In genomic region chr13:26412961-26413716, GRCh38 we compare ENCODE assay signal across 20 cellular contexts.
A peak's percentile ranks its signal among the peaks of the same experiment; 100 is the strongest.
DNase-seq lines count a peak whose midpoint lies in the region; ATAC-seq and TF ChIP-seq lines count a peak whose summit lies in the region.
"Had no signal": no experiment of that assay in that cellular context is flagged by ENCODE, and none has a peak within 500 bp of the region (broad histone marks: within the 10 kb centered on the region; RNA-seq: fewer than 3 reads in every experiment).

No MANE protein-coding gene starts in this region.

- ATAC-seq in Right ventricle myocardium inferior, result no peak
- ATAC-seq: CD8-positive, alpha-beta T cell; T-cell had no signal

- intact Hi-C loops in Right ventricle myocardium inferior (cut with DNase I), result no loop called here

- no peak for TF ChIP-seq POLR2A in erythroblast (IDR thresholded peaks at IDR 0.05; ENCODE audit: low read length)

- DNase-seq in NCI-H748 (lab: John Stamatoyannopoulos, UW; ENCODE audit: unreplicated experiment) (peak; percentile 54), NCI-H748 treated with DMSO at 0.1 percent for 48 hours (lab: John Stamatoyannopoulos, UW) (no peak), NCI-H146 (lab: John Stamatoyannopoulos, UW) (peak; percentile 55), SW480 (ENCODE audit: low spot score) (peak; percentile 87), erythroblast (lab: John Stamatoyannopoulos, UW) (peak; percentile 75 to 93), Right ventricle myocardium inferior (ENCODE audit: missing footprints) (no peak), SIG-M5 (lab: John Stamatoyannopoulos, UW) (no peak)
- DNase-seq: AML-193; C1 segment of cervical spinal cord; CD8-positive, alpha-beta T cell; GOT3; HCEC 1CT; Kasumi-1; NCI-H1436; NCI-H2029; NCI-H2171 treated with DMSO at 0.1 percent for 48 hours; NCI-H446; NCI-H526 treated with DMSO at 0.1 percent for 48 hours; Right ventricle myocardium superior; T-cell had no signal

Comparison
In these comparisons a context has a peak if more than half of its experiments do, and no peak if none do; other contexts are left out.
1. DNase-seq: peak in NCI-H748 (single experiment), NCI-H146 (single experiment), SW480 (single experiment) and erythroblast (2 of 2); none in NCI-H748 treated with DMSO at 0.1 percent for 48 hours (single experiment), Right ventricle myocardium inferior (single experiment) and SIG-M5 (single experiment).